ENCODE assay signal across 1 cellular context in the genomic region with DNA sequence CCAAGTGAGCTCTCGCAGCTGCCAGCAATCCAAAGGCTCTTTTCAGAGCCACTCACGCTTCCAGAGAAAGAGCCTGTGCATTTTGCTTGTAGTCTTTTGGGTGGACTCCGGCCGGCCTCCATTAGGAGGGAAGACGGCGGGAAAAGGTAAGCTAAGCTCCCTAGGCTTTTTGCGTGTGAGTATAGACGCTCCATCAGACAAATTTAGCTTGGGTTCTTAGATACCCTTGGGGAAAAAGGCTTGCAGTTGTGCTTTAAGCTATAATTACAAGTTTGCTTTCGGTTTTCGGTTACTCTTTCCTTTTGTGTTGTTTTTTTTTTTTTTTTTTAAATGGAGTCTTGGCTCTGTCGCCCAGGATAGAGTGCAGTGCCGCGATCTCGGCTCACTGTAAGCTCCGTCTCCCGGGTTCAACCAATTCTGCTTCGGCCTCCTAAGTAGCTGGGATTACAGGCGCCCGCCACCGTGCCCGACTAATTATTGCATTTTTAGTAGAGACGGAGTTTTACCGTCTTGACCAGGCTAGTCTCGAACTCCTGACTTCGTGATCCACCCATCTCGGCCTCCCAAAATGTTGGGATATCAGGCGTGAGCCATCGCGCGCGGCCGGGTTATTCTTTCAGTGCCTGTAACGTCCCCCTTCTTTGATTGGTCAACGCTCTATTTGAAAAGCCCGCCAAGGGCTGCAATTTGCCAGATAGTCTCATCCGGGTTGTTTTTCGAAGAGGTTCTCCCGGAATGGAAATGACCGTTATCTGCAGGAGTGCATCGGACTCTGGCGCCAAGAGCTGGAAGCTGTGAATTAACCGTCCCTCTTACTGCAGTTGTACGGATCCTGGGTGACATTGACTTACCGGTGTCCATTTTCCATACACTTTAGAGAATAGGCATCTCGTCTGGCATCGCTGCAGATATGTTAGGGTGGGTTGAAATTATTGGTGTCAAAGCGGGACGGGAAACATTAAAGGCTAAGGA.
TF ChIP-seq lines count a peak whose summit lies in the region.

No MANE protein-coding gene starts in this region.

TF ChIP-seq in HepG2, 621 proteins besides CTCF, POLR2A, EP300 and RAD21 (continued from another document):
- TF ChIP-seq ZHX2 (IDR thresholded peaks at IDR 0.05; ENCODE audit: low read depth) (no peak), ZHX2 (CRISPR knock-in tag; IDR thresholded peaks at IDR 0.05; ENCODE audit: borderline replicate concordance) (0 out of 2 replicates have a peak, but pooled peaks have one; percentile 8), YEATS2 (CRISPR knock-in tag; IDR thresholded peaks at IDR 0.05; ENCODE audit: borderline replicate concordance) (peak; percentile 76), ZNF296 (CRISPR knock-in tag; conservative IDR thresholded peaks at IDR 0.05) (no peak), ZNF746 (CRISPR knock-in tag; IDR thresholded peaks at IDR 0.05) (no peak), PAWR (CRISPR knock-in tag; IDR thresholded peaks at IDR 0.05; ENCODE audit: borderline replicate concordance) (no peak), ZNF589 (CRISPR knock-in tag; conservative IDR thresholded peaks at IDR 0.05) (no peak; the same call in 1 of the 2 replicates), SRY (CRISPR knock-in tag; IDR thresholded peaks at IDR 0.05) (0 out of 2 replicates have a peak, but pooled peaks have one; percentile 43), ADNP (CRISPR knock-in tag; IDR thresholded peaks at IDR 0.05) (0 out of 2 replicates have a peak, but pooled peaks have one; percentile 23), SMYD3 (CRISPR knock-in tag; IDR thresholded peaks at IDR 0.05) (no peak), TBL1XR1 (IDR thresholded peaks at IDR 0.05; ENCODE audit: borderline replicate concordance, low read length, partially characterized antibody) (no peak), HDAC6 (IDR thresholded peaks at IDR 0.05; ENCODE audit: low read depth, low read length) (no peak), MTF1 (CRISPR knock-in tag; IDR thresholded peaks at IDR 0.05) (peak; percentile 67), ZNF460 (CRISPR knock-in tag; IDR thresholded peaks at IDR 0.05; ENCODE audit: borderline replicate concordance) (no peak), SP4 (CRISPR knock-in tag; IDR thresholded peaks at IDR 0.05) (no peak; the same call in none of the 2 replicates), SP1 (IDR thresholded peaks at IDR 0.05) (no peak), SP1 (CRISPR knock-in tag; IDR thresholded peaks at IDR 0.05) (no peak), ZNF234 (CRISPR knock-in tag; conservative IDR thresholded peaks at IDR 0.05) (no peak), ZNF674 (CRISPR knock-in tag; IDR thresholded peaks at IDR 0.05; ENCODE audit: low read depth) (no peak), KLF13 (CRISPR knock-in tag; IDR thresholded peaks at IDR 0.05) (no peak), SPEN (CRISPR knock-in tag; IDR thresholded peaks at IDR 0.05; ENCODE audit: low read depth) (peak; percentile 12), MYC (CRISPR knock-in tag; IDR thresholded peaks at IDR 0.05; ENCODE audit: borderline replicate concordance) (no peak), ZSCAN25 (CRISPR knock-in tag; IDR thresholded peaks at IDR 0.05) (peak; percentile 66), HNRNPUL1 (IDR thresholded peaks at IDR 0.05; ENCODE audit: low read depth, low read length) (no peak), ARHGAP35 (CRISPR knock-in tag; IDR thresholded peaks at IDR 0.05; ENCODE audit: borderline replicate concordance) (no peak), MTA3 (CRISPR knock-in tag; IDR thresholded peaks at IDR 0.05) (no peak), IKZF1 (IDR thresholded peaks at IDR 0.05) (no peak), SP5 (CRISPR knock-in tag; IDR thresholded peaks at IDR 0.05; ENCODE audit: borderline replicate concordance, low read depth) (no peak), PHB2 (IDR thresholded peaks at IDR 0.05; ENCODE audit: partially characterized antibody) (no peak), SNAPC2 (CRISPR knock-in tag; IDR thresholded peaks at IDR 0.05) (no peak), HOXA5 (CRISPR knock-in tag; IDR thresholded peaks at IDR 0.05) (no peak; the same call in 1 of the 2 replicates), ZSCAN9 (CRISPR knock-in tag; IDR thresholded peaks at IDR 0.05; ENCODE audit: borderline replicate concordance) (peak; percentile 73), SUZ12 (IDR thresholded peaks at IDR 0.05; ENCODE audit: low read depth, low read length) (no peak), POGZ (CRISPR knock-in tag; IDR thresholded peaks at IDR 0.05) (peak; percentile 86), ZNF883 (CRISPR knock-in tag; IDR thresholded peaks at IDR 0.05; ENCODE audit: not compliant biosample characterization) (peak; percentile 42)
- TF ChIP-seq, protein P1, sequence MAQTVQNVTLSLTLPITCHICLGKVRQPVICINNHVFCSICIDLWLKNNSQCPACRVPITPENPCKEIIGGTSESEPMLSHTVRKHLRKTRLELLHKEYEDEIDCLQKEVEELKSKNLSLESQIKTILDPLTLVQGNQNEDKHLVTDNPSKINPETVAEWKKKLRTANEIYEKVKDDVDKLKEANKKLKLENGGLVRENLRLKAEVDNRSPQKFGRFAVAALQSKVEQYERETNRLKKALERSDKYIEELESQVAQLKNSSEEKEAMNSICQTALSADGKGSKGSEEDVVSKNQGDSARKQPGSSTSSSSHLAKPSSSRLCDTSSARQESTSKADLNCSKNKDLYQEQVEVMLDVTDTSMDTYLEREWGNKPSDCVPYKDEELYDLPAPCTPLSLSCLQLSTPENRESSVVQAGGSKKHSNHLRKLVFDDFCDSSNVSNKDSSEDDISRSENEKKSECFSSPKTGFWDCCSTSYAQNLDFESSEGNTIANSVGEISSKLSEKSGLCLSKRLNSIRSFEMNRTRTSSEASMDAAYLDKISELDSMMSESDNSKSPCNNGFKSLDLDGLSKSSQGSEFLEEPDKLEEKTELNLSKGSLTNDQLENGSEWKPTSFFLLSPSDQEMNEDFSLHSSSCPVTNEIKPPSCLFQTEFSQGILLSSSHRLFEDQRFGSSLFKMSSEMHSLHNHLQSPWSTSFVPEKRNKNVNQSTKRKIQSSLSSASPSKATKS (CRISPR knock-in tag; IDR thresholded peaks at IDR 0.05), result no peak
- TF ChIP-seq, protein P2, sequence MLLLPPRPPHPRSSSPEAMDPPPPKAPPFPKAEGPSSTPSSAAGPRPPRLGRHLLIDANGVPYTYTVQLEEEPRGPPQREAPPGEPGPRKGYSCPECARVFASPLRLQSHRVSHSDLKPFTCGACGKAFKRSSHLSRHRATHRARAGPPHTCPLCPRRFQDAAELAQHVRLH (CRISPR knock-in tag; IDR thresholded peaks at IDR 0.05; ENCODE audit: borderline replicate concordance, low read depth), result peak; percentile 76; the same call in 1 of the 2 replicates
- TF ChIP-seq, protein P3, sequence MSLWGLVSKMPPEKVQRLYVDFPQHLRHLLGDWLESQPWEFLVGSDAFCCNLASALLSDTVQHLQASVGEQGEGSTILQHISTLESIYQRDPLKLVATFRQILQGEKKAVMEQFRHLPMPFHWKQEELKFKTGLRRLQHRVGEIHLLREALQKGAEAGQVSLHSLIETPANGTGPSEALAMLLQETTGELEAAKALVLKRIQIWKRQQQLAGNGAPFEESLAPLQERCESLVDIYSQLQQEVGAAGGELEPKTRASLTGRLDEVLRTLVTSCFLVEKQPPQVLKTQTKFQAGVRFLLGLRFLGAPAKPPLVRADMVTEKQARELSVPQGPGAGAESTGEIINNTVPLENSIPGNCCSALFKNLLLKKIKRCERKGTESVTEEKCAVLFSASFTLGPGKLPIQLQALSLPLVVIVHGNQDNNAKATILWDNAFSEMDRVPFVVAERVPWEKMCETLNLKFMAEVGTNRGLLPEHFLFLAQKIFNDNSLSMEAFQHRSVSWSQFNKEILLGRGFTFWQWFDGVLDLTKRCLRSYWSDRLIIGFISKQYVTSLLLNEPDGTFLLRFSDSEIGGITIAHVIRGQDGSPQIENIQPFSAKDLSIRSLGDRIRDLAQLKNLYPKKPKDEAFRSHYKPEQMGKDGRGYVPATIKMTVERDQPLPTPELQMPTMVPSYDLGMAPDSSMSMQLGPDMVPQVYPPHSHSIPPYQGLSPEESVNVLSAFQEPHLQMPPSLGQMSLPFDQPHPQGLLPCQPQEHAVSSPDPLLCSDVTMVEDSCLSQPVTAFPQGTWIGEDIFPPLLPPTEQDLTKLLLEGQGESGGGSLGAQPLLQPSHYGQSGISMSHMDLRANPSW (CRISPR knock-in tag; IDR thresholded peaks at IDR 0.05; ENCODE audit: borderline replicate concordance), result no peak
- TF ChIP-seq, protein P4, sequence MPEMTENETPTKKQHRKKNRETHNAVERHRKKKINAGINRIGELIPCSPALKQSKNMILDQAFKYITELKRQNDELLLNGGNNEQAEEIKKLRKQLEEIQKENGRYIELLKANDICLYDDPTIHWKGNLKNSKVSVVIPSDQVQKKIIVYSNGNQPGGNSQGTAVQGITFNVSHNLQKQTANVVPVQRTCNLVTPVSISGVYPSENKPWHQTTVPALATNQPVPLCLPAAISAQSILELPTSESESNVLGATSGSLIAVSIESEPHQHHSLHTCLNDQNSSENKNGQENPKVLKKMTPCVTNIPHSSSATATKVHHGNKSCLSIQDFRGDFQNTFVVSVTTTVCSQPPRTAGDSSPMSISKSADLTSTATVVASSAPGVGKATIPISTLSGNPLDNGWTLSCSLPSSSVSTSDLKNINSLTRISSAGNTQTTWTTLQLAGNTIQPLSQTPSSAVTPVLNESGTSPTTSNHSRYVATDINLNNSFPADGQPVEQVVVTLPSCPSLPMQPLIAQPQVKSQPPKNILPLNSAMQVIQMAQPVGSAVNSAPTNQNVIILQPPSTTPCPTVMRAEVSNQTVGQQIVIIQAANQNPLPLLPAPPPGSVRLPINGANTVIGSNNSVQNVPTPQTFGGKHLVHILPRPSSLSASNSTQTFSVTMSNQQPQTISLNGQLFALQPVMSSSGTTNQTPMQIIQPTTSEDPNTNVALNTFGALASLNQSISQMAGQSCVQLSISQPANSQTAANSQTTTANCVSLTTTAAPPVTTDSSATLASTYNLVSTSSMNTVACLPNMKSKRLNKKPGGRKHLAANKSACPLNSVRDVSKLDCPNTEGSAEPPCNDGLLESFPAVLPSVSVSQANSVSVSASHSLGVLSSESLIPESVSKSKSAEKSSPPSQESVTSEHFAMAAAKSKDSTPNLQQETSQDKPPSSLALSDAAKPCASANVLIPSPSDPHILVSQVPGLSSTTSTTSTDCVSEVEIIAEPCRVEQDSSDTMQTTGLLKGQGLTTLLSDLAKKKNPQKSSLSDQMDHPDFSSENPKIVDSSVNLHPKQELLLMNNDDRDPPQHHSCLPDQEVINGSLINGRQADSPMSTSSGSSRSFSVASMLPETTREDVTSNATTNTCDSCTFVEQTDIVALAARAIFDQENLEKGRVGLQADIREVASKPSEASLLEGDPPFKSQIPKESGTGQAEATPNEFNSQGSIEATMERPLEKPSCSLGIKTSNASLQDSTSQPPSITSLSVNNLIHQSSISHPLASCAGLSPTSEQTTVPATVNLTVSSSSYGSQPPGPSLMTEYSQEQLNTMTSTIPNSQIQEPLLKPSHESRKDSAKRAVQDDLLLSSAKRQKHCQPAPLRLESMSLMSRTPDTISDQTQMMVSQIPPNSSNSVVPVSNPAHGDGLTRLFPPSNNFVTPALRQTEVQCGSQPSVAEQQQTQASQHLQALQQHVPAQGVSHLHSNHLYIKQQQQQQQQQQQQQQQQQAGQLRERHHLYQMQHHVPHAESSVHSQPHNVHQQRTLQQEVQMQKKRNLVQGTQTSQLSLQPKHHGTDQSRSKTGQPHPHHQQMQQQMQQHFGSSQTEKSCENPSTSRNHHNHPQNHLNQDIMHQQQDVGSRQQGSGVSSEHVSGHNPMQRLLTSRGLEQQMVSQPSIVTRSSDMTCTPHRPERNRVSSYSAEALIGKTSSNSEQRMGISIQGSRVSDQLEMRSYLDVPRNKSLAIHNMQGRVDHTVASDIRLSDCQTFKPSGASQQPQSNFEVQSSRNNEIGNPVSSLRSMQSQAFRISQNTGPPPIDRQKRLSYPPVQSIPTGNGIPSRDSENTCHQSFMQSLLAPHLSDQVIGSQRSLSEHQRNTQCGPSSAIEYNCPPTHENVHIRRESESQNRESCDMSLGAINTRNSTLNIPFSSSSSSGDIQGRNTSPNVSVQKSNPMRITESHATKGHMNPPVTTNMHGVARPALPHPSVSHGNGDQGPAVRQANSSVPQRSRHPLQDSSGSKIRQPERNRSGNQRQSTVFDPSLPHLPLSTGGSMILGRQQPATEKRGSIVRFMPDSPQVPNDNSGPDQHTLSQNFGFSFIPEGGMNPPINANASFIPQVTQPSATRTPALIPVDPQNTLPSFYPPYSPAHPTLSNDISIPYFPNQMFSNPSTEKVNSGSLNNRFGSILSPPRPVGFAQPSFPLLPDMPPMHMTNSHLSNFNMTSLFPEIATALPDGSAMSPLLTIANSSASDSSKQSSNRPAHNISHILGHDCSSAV (CRISPR knock-in tag; IDR thresholded peaks at IDR 0.05; ENCODE audit: borderline replicate concordance), result no peak
